ENCODE assay signal across 12 cellular contexts in the genomic region with DNA sequence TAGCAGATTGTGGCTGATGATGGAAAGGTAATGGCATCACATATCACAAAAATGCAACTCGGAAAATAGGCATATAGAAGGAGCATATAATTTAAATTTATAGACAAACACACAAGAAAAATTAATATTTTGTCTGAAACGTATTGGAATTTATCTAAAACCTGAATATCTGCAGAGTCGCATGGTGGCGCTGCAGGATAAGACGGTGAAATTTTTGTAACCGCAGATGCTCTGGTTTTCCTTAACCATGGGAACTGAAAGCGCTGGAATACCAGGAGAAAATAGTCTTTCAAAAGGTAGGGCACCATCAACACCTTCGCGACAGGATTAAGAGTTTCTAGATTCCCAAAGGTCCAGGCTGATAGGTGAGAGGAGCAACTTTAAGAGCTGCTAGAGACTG. TPM values are rescaled to one million over a fixed set of nuclear protein-coding genes. Genes with fewer than 3 reads are reported as not detected.
DNase-seq lines count a peak whose midpoint lies in the region; ATAC-seq and TF ChIP-seq lines count a peak whose summit lies in the region.
"Had no signal": no experiment of that assay in that cellular context is flagged by ENCODE, and none has a peak within 500 bp of the region (broad histone marks: within the 10 kb centered on the region; RNA-seq: fewer than 3 reads in every experiment).

No MANE protein-coding gene starts in this region.

- H3K4me1 ChIP-seq in ACC112 (ENCODE audit: control insufficient read depth, insufficient read depth, low read length, unreplicated experiment) (no peaks in the 10 kb centered on the region), HEK293 (ENCODE audit: control insufficient read depth, insufficient read depth, low read length) (no peaks in the 10 kb centered on the region), ascending aorta (no peaks in the 10 kb centered on the region), Peyer's patch (no peaks in the 10 kb centered on the region)

- POLR2A ChIA-PET in HEK293 (lab: Yijun Ruan, JAX), result no interaction called here

- H3K4me3 ChIP-seq in ACC112 (ENCODE audit: low read depth, low read length), result peak overlapping the region; percentile 54
- peak overlapping the region; percentile 33 for H3K4me3 ChIP-seq in HEK293 (ENCODE audit: low read depth, low read length)
- peak overlapping the region; percentile 16 to 42 for H3K4me3 ChIP-seq in ascending aorta
- no peak overlapping the region for H3K4me3 ChIP-seq in kidney epithelial cell (ENCODE audit: low read depth, low read length)
- no peak overlapping the region for H3K4me3 ChIP-seq in Peyer's patch
- H3K4me3 ChIP-seq: mucosa of descending colon had no signal

- H3K4me3 Mint-ChIP-seq in activated naive CD4-positive, alpha-beta T cell treated with anti-CD3 and anti-CD28 coated beads for 36 hours, result no peak overlapping the region
- H3K4me3 Mint-ChIP-seq: CD4-positive, CD25-positive, alpha-beta regulatory T cell had no signal

- H3K27ac ChIP-seq in ACC112 (ENCODE audit: low read depth, low read length) (no peak overlapping the region), HEK293 (ENCODE audit: extremely low read depth, low read depth, low read length) (no peak overlapping the region), ascending aorta (no peak overlapping the region), Peyer's patch (no peak overlapping the region)

- peaks cover 48% of the 10 kb centered on the region for H3K27me3 Mint-ChIP-seq in activated naive CD4-positive, alpha-beta T cell treated with anti-CD3 and anti-CD28 coated beads for 36 hours (ENCODE audit: low read depth)

- H3K27me3 ChIP-seq in ACC112 (ENCODE audit: insufficient read depth, low read length) (peaks cover 40% of the 10 kb centered on the region), ascending aorta (no peaks in the 10 kb centered on the region), kidney epithelial cell (ENCODE audit: control insufficient read depth, insufficient read depth, low read length) (peaks cover 4% of the 10 kb centered on the region), Peyer's patch (no peaks in the 10 kb centered on the region)

- ATAC-seq in HG03175 (IDR thresholded peaks at IDR 0.05; ENCODE audit: unreplicated experiment), result no peak
- ATAC-seq: activated naive CD4-positive, alpha-beta T cell treated with anti-CD3 and anti-CD28 coated beads, Interleukin-2, amount 50 U/mL, for 72 hours; mucosa of descending colon had no signal

- H3K9me3 ChIP-seq in HEK293 (ENCODE audit: control insufficient read depth, insufficient read depth, low read depth, low read length) (no peaks in the 10 kb centered on the region), ascending aorta (peaks cover 67 to 93% of the 10 kb centered on the region in 2 donors), Peyer's patch (peaks cover 0 to 40% (median 10%) of the 10 kb centered on the region in 4 donors)

- H3K27ac Mint-ChIP-seq in activated naive CD4-positive, alpha-beta T cell treated with anti-CD3 and anti-CD28 coated beads for 36 hours, result no peak overlapping the region

- CTCF ChIA-PET in HEK293 (lab: Yijun Ruan, JAX), result interaction anchor here (0.6 to 2.3 kb wide), 26 partner anchors 10 to 408 kb away, joined by 3 to 20 read pairs (median 4); a partner anchor contains a TSS
- CTCF ChIA-PET in activated naive CD4-positive, alpha-beta T cell treated with anti-CD3 and anti-CD28 coated beads for 36 hours (lab: Charles Lee), result interaction anchor here (1.1 kb wide), 1 partner anchor 11 kb away, joined by 4 read pairs; a partner anchor contains a TSS

- H3K9me3 Mint-ChIP-seq in activated naive CD4-positive, alpha-beta T cell treated with anti-CD3 and anti-CD28 coated beads for 36 hours, result peaks cover 31% of the 10 kb centered on the region

- no peaks in the 10 kb centered on the region for H3K4me1 Mint-ChIP-seq in activated naive CD4-positive, alpha-beta T cell treated with anti-CD3 and anti-CD28 coated beads for 36 hours (ENCODE audit: low read depth)
- H3K4me1 Mint-ChIP-seq: CD4-positive, CD25-positive, alpha-beta regulatory T cell had no signal

- H3K36me3 ChIP-seq in ACC112 (ENCODE audit: insufficient read depth, low read length) (no peaks in the 10 kb centered on the region), HEK293 (ENCODE audit: control insufficient read depth in 2 of 2, insufficient read depth in 1 of 2, low read length in 2 of 2) (no peaks in the 10 kb centered on the region), ascending aorta (no peaks in the 10 kb centered on the region), kidney epithelial cell (ENCODE audit: control insufficient read depth, insufficient read depth, low read length) (no peaks in the 10 kb centered on the region), Peyer's patch (no peaks in the 10 kb centered on the region)

- TF ChIP-seq CTCF in HEK293 (tag by site-specific recombination; IDR thresholded peaks at IDR 0.05), result no peak
- TF ChIP-seq CTCF in ascending aorta (IDR thresholded peaks at IDR 0.05), result peak in 1 of 3 experiments; percentile 13
- TF ChIP-seq CTCF in kidney epithelial cell (IDR thresholded peaks at IDR 0.05; ENCODE audit: insufficient read depth, low read length, poor library complexity, severe bottlenecking), result peak; percentile 10
- peak in 1 of 6 experiments; percentile 5 for TF ChIP-seq CTCF in Peyer's patch (IDR thresholded peaks at IDR 0.05)

- peaks cover 12% of the 10 kb centered on the region for H3K36me3 Mint-ChIP-seq in activated naive CD4-positive, alpha-beta T cell treated with anti-CD3 and anti-CD28 coated beads for 36 hours (ENCODE audit: low read depth)
- H3K36me3 Mint-ChIP-seq: CD4-positive, CD25-positive, alpha-beta regulatory T cell had no signal

- H2AFZ ChIP-seq in ACC112 (ENCODE audit: low read length, unreplicated experiment), result no peak overlapping the region

- DNase-seq in ascending aorta (ENCODE audit: low spot score in 2 of 2) (no peak), kidney epithelial cell (ENCODE audit: low read depth) (no peak), Peyer's patch (no peak)
- no peak for DNase-seq in activated naive CD4-positive, alpha-beta T cell treated with anti-CD3 and anti-CD28 coated beads for 36 hours
- no peak for DNase-seq in stimulated activated naive CD4-positive, alpha-beta T cell treated with Interleukin-2 at 50 U/mL for 16 hours (lab: John Stamatoyannopoulos, UW)
- DNase-seq: activated CD4-positive, alpha-beta T cell treated with anti-CD3 and anti-CD28 coated beads for 48 hours; CD4-positive, CD25-positive, alpha-beta regulatory T cell had no signal

- H3K79me2 ChIP-seq in ACC112 (ENCODE audit: control insufficient read depth, insufficient read depth, low read length, unreplicated experiment), result no peaks in the 10 kb centered on the region

- TF ChIP-seq POLR2A in Peyer's patch (IDR thresholded peaks at IDR 0.05), result no peak

- intact Hi-C loops in ascending aorta (cut with DNase I), result no loop called here
- intact Hi-C loops in activated naive CD4-positive, alpha-beta T cell treated with anti-CD3 and anti-CD28 coated beads for 36 hours (cut with micrococcal nuclease), result no loop called here

TF ChIP-seq in HEK293, 187 proteins besides CTCF, POLR2A, EP300 and RAD21:
- TF ChIP-seq BCL11B (tag by site-specific recombination; IDR thresholded peaks at IDR 0.05; ENCODE audit: low read depth) (no peak), ZNF133 (tag by site-specific recombination; IDR thresholded peaks at IDR 0.05) (no peak), ZBTB21 (tag by site-specific recombination; IDR thresholded peaks at IDR 0.05) (no peak), ZNF610 (tag by site-specific recombination; IDR thresholded peaks at IDR 0.05; ENCODE audit: borderline replicate concordance) (no peak), IKZF3 (tag by site-specific recombination; IDR thresholded peaks at IDR 0.05) (0 out of 2 replicates have a peak, but pooled peaks have one; percentile 13), ZNF654 (tag by site-specific recombination; IDR thresholded peaks at IDR 0.05; ENCODE audit: low read depth) (peak; percentile 62)

RNA-seq across cellular contexts. Expression of a gene that starts 11.0 kb away (rescaled TPM):
- total RNA-seq in ascending aorta (10.6 TPM), kidney epithelial cell (1.5 and 2.9 TPM in 2 replicates), Peyer's patch (1 to 10 TPM in 1 of 4 donors, under 1 TPM in 2, not detected in 1; 0.19 to 1.1 (median 0.54) TPM)
- not detected for total RNA-seq in activated naive CD4-positive, alpha-beta T cell treated with anti-CD3 and anti-CD28 coated beads for 36 hours
- total RNA-seq: activated naive CD4-positive, alpha-beta T cell treated with anti-CD3 and anti-CD28 coated beads, Interleukin-2, amount 50 U/mL, for 72 hours; CD4-positive, CD25-positive, alpha-beta regulatory T cell had no signal

RNA-seq across cellular contexts. Expression of a gene that starts 11.1 kb away (rescaled TPM):
- total RNA-seq in ascending aorta (2.9 TPM), kidney epithelial cell (2.3 and 3.0 TPM in 2 replicates), Peyer's patch (under 1 TPM in 2 of 4 donors, not detected in 2; 0.27 to 0.35 TPM)
- total RNA-seq in activated naive CD4-positive, alpha-beta T cell treated with anti-CD3 and anti-CD28 coated beads for 36 hours, result not detected
- total RNA-seq: activated naive CD4-positive, alpha-beta T cell treated with anti-CD3 and anti-CD28 coated beads, Interleukin-2, amount 50 U/mL, for 72 hours; CD4-positive, CD25-positive, alpha-beta regulatory T cell had no signal

RNA-seq across cellular contexts. Expression of a gene that starts 20.4 kb away (rescaled TPM):
- total RNA-seq in ascending aorta (6.7 TPM), kidney epithelial cell (1.9 and 3.1 TPM in 2 replicates), Peyer's patch (under 1 TPM; 0.13 to 0.83 (median 0.32) TPM)
- not detected for total RNA-seq in activated naive CD4-positive, alpha-beta T cell treated with anti-CD3 and anti-CD28 coated beads for 36 hours
- total RNA-seq: activated naive CD4-positive, alpha-beta T cell treated with anti-CD3 and anti-CD28 coated beads, Interleukin-2, amount 50 U/mL, for 72 hours; CD4-positive, CD25-positive, alpha-beta regulatory T cell had no signal

RNA-seq across cellular contexts. Expression of a gene that starts 25.6 kb away (rescaled TPM):
- total RNA-seq in ascending aorta (19.7 TPM), kidney epithelial cell (1.2 and 1.6 TPM in 2 replicates), Peyer's patch (1 to 10 TPM in 1 of 4 donors, under 1 TPM in 3; 0.35 to 4.1 (median 0.88) TPM)
- not detected for total RNA-seq in activated naive CD4-positive, alpha-beta T cell treated with anti-CD3 and anti-CD28 coated beads for 36 hours
- total RNA-seq: activated naive CD4-positive, alpha-beta T cell treated with anti-CD3 and anti-CD28 coated beads, Interleukin-2, amount 50 U/mL, for 72 hours; CD4-positive, CD25-positive, alpha-beta regulatory T cell had no signal

RNA-seq across cellular contexts. Expression of a gene that starts 34.7 kb away (rescaled TPM):
- total RNA-seq in ascending aorta (7.1 TPM), kidney epithelial cell (1.8 and 3.1 TPM in 2 replicates), Peyer's patch (1 to 10 TPM in 1 of 4 donors, under 1 TPM in 1, not detected in 2; 0.27 to 2.8 TPM)
- not detected for total RNA-seq in activated naive CD4-positive, alpha-beta T cell treated with anti-CD3 and anti-CD28 coated beads for 36 hours
- total RNA-seq: activated naive CD4-positive, alpha-beta T cell treated with anti-CD3 and anti-CD28 coated beads, Interleukin-2, amount 50 U/mL, for 72 hours; CD4-positive, CD25-positive, alpha-beta regulatory T cell had no signal

Comparison
In these comparisons a context has a peak if more than half of its experiments do, and no peak if none do; other contexts are left out.
1. H3K4me3 ChIP-seq: peak in ACC112 (single experiment), HEK293 (single experiment) and ascending aorta (2 of 2); none in kidney epithelial cell (single experiment) and Peyer's patch (0 of 4).